In the genomic region with DNA sequence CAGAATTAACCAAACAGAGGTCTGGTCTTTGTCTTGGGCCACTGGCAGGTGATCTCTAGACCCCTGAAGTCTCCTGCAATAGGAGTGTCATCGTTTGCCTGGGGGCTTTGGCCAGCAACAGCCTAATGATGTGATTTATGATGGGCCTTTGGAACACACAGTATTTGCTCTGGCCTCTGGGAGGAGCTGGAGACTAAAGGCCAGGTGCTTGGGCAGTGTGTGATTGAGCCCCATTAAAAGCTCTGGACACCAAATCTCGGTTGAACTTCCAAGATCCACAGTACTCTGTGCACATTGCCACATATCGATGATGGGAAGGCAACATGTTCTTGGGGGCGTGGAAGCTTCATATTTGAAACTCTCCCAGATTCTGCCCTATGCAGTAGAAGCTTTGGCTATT, we compare ENCODE assay signal across 11 cellular contexts. TPM values are rescaled to one million over a fixed set of nuclear protein-coding genes. Genes with fewer than 3 reads are reported as not detected.
DNase-seq lines count a peak whose midpoint lies in the region; ATAC-seq and TF ChIP-seq lines count a peak whose summit lies in the region.
"Had no signal": no experiment of that assay in that cellular context is flagged by ENCODE, and none has a peak within 500 bp of the region (broad histone marks: within the 10 kb centered on the region; RNA-seq: fewer than 3 reads in every experiment).

No MANE protein-coding gene starts in this region.

- H2AK5ac ChIP-seq in IMR-90 (ENCODE audit: low read depth, low read length), result no peak overlapping the region

- POLR2A ChIA-PET in BJ (lab: Charles Lee) (no interaction called here), IMR-90 (lab: Charles Lee; ENCODE audit: unreplicated experiment) (no interaction called here)

- no peak overlapping the region for H2AK9ac ChIP-seq in IMR-90 (replicated peaks; ENCODE audit: low read depth, low read length, poor library complexity)

- H2BK5ac ChIP-seq in IMR-90 (ENCODE audit: low read depth, low read length, poor library complexity, severe bottlenecking), result no peak overlapping the region

- H3K9me3 ChIP-seq in IMR-90 (ENCODE audit: control insufficient read depth, insufficient read depth, low read length) (no peaks in the 10 kb centered on the region), lower lobe of right lung (no peaks in the 10 kb centered on the region)

- no peak overlapping the region for H3K9ac ChIP-seq in IMR-90 (ENCODE audit: low read depth, low read length)
- H3K9ac ChIP-seq: parathyroid adenoma had no signal

- no CpG with 5 or more reads among the region's 4 CpGs for WGBS in IMR-90 (ENCODE audit: extremely low coverage in 2 of 2, insufficient read length in 1 of 2), 2 experiments

- H3K4me1 ChIP-seq in IMR-90 (ENCODE audit: control insufficient read depth, insufficient read depth, low read length) (no peaks in the 10 kb centered on the region), lower lobe of right lung (peaks cover 36% of the 10 kb centered on the region)
- H3K4me1 ChIP-seq: parathyroid adenoma had no signal

- no peak overlapping the region for H3K14ac ChIP-seq in IMR-90 (replicated peaks; ENCODE audit: low read depth, low read length)

- H2AFZ ChIP-seq in IMR-90 (replicated peaks; ENCODE audit: low read length, poor library complexity), result no peak overlapping the region
- H2AFZ ChIP-seq: parathyroid adenoma had no signal

- no peak overlapping the region for H3K18ac ChIP-seq in IMR-90 (ENCODE audit: low read depth, low read length)

- peak; percentile 39; the same call in 1 of the 2 replicates for TF ChIP-seq RAD21 in IMR-90 (IDR thresholded peaks at IDR 0.05; ENCODE audit: low read length)

- H2BK120ac ChIP-seq in IMR-90 (ENCODE audit: low read depth, low read length), result no peak overlapping the region

- no TSS peak for BruUV-seq in IMR-90 (replicated peaks; lab: Mats Ljungman, UMichigan)

- H3K23ac ChIP-seq in IMR-90 (ENCODE audit: low read depth, low read length), result no peak overlapping the region

- H3K9me1 ChIP-seq in IMR-90 (ENCODE audit: insufficient read depth, low read length), result no peaks in the 10 kb centered on the region

- H3K4me3 ChIP-seq in BJ (ENCODE audit: low read depth, low read length) (no peak overlapping the region), IMR-90 (ENCODE audit: insufficient read depth, low read depth, low read length) (no peak overlapping the region), brain microvascular endothelial cell (ENCODE audit: low read depth, low read length) (no peak overlapping the region), lower lobe of right lung (no peak overlapping the region)

- CTCF ChIA-PET in BJ (lab: Yijun Ruan, JAX) (interaction anchor here (1.7 kb wide), 1 partner anchor 10 kb away, joined by 4 read pairs; no protein-coding TSS in a partner anchor), IMR-90 (lab: Yijun Ruan, JAX) (no interaction called here)

- no peak overlapping the region for H4K91ac ChIP-seq in IMR-90 (ENCODE audit: insufficient read depth, low read depth, low read length)

- no peak for ATAC-seq in IMR-90 (ENCODE audit: low read depth)
- ATAC-seq in lower lobe of right lung, result peak; percentile 58 to 70
- ATAC-seq in GM19023 (IDR thresholded peaks at IDR 0.05; ENCODE audit: unreplicated experiment), result no peak
- no peak for ATAC-seq in HG03045 (IDR thresholded peaks at IDR 0.05; ENCODE audit: unreplicated experiment)
- ATAC-seq: activated CD8-positive, alpha-beta T cell treated with anti-CD3 and anti-CD28 coated beads for 36 hours had no signal

- H3K4ac ChIP-seq in IMR-90 (ENCODE audit: low read depth, low read length), result no peak overlapping the region

- H3K56ac ChIP-seq in IMR-90 (ENCODE audit: extremely low read depth, insufficient read depth, low read length), result no peak overlapping the region

- H3K27me3 ChIP-seq in BJ (ENCODE audit: control insufficient read depth, insufficient read depth, low read length), result no peaks in the 10 kb centered on the region; the same call in 1 of the 2 replicates
- H3K27me3 ChIP-seq in IMR-90 (ENCODE audit: control insufficient read depth, insufficient read depth, low read length), result peaks cover 21% of the 10 kb centered on the region
- no peaks in the 10 kb centered on the region for H3K27me3 ChIP-seq in brain microvascular endothelial cell (replicated peaks)
- H3K27me3 ChIP-seq in lower lobe of right lung (ENCODE audit: low read depth), result no peaks in the 10 kb centered on the region

- H4K5ac ChIP-seq in IMR-90 (ENCODE audit: low read depth, low read length), result no peak overlapping the region

- no peak overlapping the region for H4K8ac ChIP-seq in IMR-90 (ENCODE audit: low read depth in 2 of 2, low read length in 2 of 2)

- DNase-seq in BJ (ENCODE audit: low read depth), result no peak
- peak; percentile 9 for DNase-seq in IMR-90
- no peak for DNase-seq in brain microvascular endothelial cell
- no peak for DNase-seq in lower lobe of right lung
- no peak for DNase-seq in posterior cingulate gyrus
- no peak for DNase-seq in activated effector memory CD4-positive, alpha-beta T cell treated with Interleukin-2 at 50 U/mL for 16 hours
- DNase-seq: activated CD8-positive, alpha-beta T cell treated with anti-CD3 and anti-CD28 coated beads for 36 hours had no signal

- no peaks in the 10 kb centered on the region for H3K79me1 ChIP-seq in IMR-90 (ENCODE audit: low read depth in 1 of 2, low read length in 2 of 2)

- no peaks in the 10 kb centered on the region for H4K20me1 ChIP-seq in IMR-90 (ENCODE audit: insufficient read depth, low read length)

- no peaks in the 10 kb centered on the region for H3K36me3 ChIP-seq in BJ (ENCODE audit: control insufficient read depth, insufficient read depth, low read length)
- H3K36me3 ChIP-seq in IMR-90 (ENCODE audit: control insufficient read depth, insufficient read depth, low read length), result no peaks in the 10 kb centered on the region
- no peaks in the 10 kb centered on the region for H3K36me3 ChIP-seq in brain microvascular endothelial cell (replicated peaks)
- H3K36me3 ChIP-seq in lower lobe of right lung, result no peaks in the 10 kb centered on the region

- H3K27ac ChIP-seq in IMR-90 (ENCODE audit: insufficient read depth, low read length), result no peak overlapping the region
- H3K27ac ChIP-seq in brain microvascular endothelial cell, result no peak overlapping the region
- peak overlapping the region; percentile 69 for H3K27ac ChIP-seq in lower lobe of right lung
- H3K27ac ChIP-seq: HL-60, parathyroid adenoma had no signal

- no peak overlapping the region for H2BK20ac ChIP-seq in IMR-90 (ENCODE audit: low read depth, low read length)

- peak; percentile 12; the same call in 1 of the 2 replicates for TF ChIP-seq CTCF in BJ (IDR thresholded peaks at IDR 0.05; ENCODE audit: insufficient read depth, low read depth, low read length)
- peak; percentile 25; the same call in 1 of the 2 replicates for TF ChIP-seq CTCF in IMR-90 (conservative IDR thresholded peaks at IDR 0.05; ENCODE audit: low read depth, low read length)
- peak; percentile 52 for TF ChIP-seq CTCF in brain microvascular endothelial cell (IDR thresholded peaks at IDR 0.05; ENCODE audit: low read depth, low read length, missing control alignments)
- peak; percentile 16 for TF ChIP-seq CTCF in lower lobe of right lung (IDR thresholded peaks at IDR 0.05)

- TF ChIP-seq POLR2A in IMR-90 (IDR thresholded peaks at IDR 0.05; ENCODE audit: low read depth, low read length), result no peak

- intact Hi-C loops in IMR-90 (cut with micrococcal nuclease) (no loop called here), lower lobe of right lung (cut with DNase I) (no loop called here), posterior cingulate gyrus (cut with DNase I) (no loop called here)

- in situ Hi-C loops in IMR-90 (cut with MboI; ENCODE audit: low sequenced_read_pairs), result no loop called here
- in situ Hi-C loops in brain microvascular endothelial cell (cut with HindIII; ENCODE audit: low pct_ligation_motif_present, low sequenced_read_pairs), result no loop called here

- H2BK15ac ChIP-seq in IMR-90 (ENCODE audit: low read depth, low read length), result no peak overlapping the region

- dilution Hi-C loops in IMR-90 (cut with HindIII; ENCODE audit: low sequenced_read_pairs, unreplicated experiment), result no loop called here

- H3K4me2 ChIP-seq in IMR-90 (ENCODE audit: low read depth, low read length), result no peak overlapping the region

TF ChIP-seq in IMR-90, 13 proteins besides CTCF, POLR2A, EP300 and RAD21:
- no peak for TF ChIP-seq MAZ (IDR thresholded peaks at IDR 0.05; ENCODE audit: borderline replicate concordance, low read depth, low read length)
- no peak for TF ChIP-seq FOS (IDR thresholded peaks at IDR 0.05; ENCODE audit: low read depth, low read length)
- TF ChIP-seq, protein P1, sequence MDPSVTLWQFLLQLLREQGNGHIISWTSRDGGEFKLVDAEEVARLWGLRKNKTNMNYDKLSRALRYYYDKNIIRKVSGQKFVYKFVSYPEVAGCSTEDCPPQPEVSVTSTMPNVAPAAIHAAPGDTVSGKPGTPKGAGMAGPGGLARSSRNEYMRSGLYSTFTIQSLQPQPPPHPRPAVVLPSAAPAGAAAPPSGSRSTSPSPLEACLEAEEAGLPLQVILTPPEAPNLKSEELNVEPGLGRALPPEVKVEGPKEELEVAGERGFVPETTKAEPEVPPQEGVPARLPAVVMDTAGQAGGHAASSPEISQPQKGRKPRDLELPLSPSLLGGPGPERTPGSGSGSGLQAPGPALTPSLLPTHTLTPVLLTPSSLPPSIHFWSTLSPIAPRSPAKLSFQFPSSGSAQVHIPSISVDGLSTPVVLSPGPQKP (IDR thresholded peaks at IDR 0.05; ENCODE audit: borderline replicate concordance, low read depth, low read length), result no peak
- TF ChIP-seq SMC3 (IDR thresholded peaks at IDR 0.05; ENCODE audit: low read depth, low read length), result peak; percentile 22; the same call in 1 of the 2 replicates
- no peak for TF ChIP-seq CEBPB (IDR thresholded peaks at IDR 0.05; ENCODE audit: low read depth, low read length)
- no peak for TF ChIP-seq CHD1 (IDR thresholded peaks at IDR 0.05; ENCODE audit: low read depth, low read length)
- no peak for TF ChIP-seq NFE2L2 (IDR thresholded peaks at IDR 0.05; ENCODE audit: low read depth, low read length)
- TF ChIP-seq, protein P2, sequence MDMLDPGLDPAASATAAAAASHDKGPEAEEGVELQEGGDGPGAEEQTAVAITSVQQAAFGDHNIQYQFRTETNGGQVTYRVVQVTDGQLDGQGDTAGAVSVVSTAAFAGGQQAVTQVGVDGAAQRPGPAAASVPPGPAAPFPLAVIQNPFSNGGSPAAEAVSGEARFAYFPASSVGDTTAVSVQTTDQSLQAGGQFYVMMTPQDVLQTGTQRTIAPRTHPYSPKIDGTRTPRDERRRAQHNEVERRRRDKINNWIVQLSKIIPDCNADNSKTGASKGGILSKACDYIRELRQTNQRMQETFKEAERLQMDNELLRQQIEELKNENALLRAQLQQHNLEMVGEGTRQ (IDR thresholded peaks at IDR 0.05; ENCODE audit: low read depth, low read length), result no peak

RNA-seq across cellular contexts. Expression of a gene that starts 32.0 kb away (rescaled TPM):
- polyA plus RNA-seq in BJ (2011; rRNA removed) (0.02 and 0.21 TPM in 2 replicates), IMR-90 (2012; rRNA removed) (0.09 and 0.13 TPM in 2 replicates)
- 0.05 TPM in 1 of 2 replicates, not detected in the other for polyA minus RNA-seq in BJ (2011; rRNA and poly(A)+ RNA removed)
- total RNA-seq in IMR-90 (2012; rRNA removed) (under 0.01 and 0.18 TPM in 2 replicates), lower lobe of right lung (26.6 TPM)
- 0.03 and 0.18 TPM in 2 replicates for polyA plus RNA-seq in IMR-90 (2012; cell fraction: cytosol; rRNA removed)
- 0.04 and 0.16 TPM in 2 replicates for polyA plus RNA-seq in IMR-90 (2012; cell fraction: nucleus; rRNA removed; ENCODE audit: low replicate concordance)

Comparison
In these comparisons a context has a peak if more than half of its experiments do, and no peak if none do; other contexts are left out.
1. ATAC-seq: peak in lower lobe of right lung (2 of 2); none in IMR-90 (single experiment), GM19023 (single experiment) and HG03045 (single experiment).
2. RNA of a gene that starts 32.0 kb away (total RNA-seq): 26.6 TPM in lower lobe of right lung (single experiment); under 0.01 to 0.18 TPM in IMR-90; every median in the first group is over 10 times any median in the second.
3. Peak in every context shown above with its lines, with median percentiles within 50 percentile points of each other: CTCF ChIP-seq.